In genomic region chr7:78530351-78530750, GRCh38 we compare ENCODE assay signal across 15 cellular contexts.
A peak's percentile ranks its signal among the peaks of the same experiment; 100 is the strongest.
DNase-seq lines count a peak whose midpoint lies in the region; ATAC-seq and TF ChIP-seq lines count a peak whose summit lies in the region.
"Had no signal": no experiment of that assay in that cellular context is flagged by ENCODE, and none has a peak within 500 bp of the region (broad histone marks: within the 10 kb centered on the region; RNA-seq: fewer than 3 reads in every experiment).

No MANE protein-coding gene starts in this region.

- H3K9me2 ChIP-seq in GM23248 (ENCODE audit: insufficient read depth) (no peaks in the 10 kb centered on the region), PC-3 (replicated peaks; ENCODE audit: low read length) (no peaks in the 10 kb centered on the region)

- H3K4me3 ChIP-seq in GM23248, result no peak overlapping the region
- no peak overlapping the region for H3K4me3 ChIP-seq in PC-3 (ENCODE audit: low read length)
- H3K4me3 ChIP-seq in fibroblast of lung (replicated peaks in 1 of 4; ENCODE audit: control extremely low read depth in 1 of 4, insufficient read depth in 1 of 4, low read depth in 3 of 4, low read length in 4 of 4), result no peak overlapping the region
- no peak overlapping the region for H3K4me3 ChIP-seq in H7 (ENCODE audit: insufficient read depth, low read depth, low read length)
- H3K4me3 ChIP-seq: esophagus squamous epithelium, spleen had no signal

- TF ChIP-seq CTCF in PC-3 (conservative IDR thresholded peaks at IDR 0.05; ENCODE audit: low read depth, low read length) (no peak), fibroblast of lung (conservative IDR thresholded peaks at IDR 0.05 in 1 of 2, IDR thresholded peaks at IDR 0.05 in 1 of 2; ENCODE audit: low read depth in 1 of 2, low read length in 2 of 2) (no peak)

- H3F3A ChIP-seq in GM23248 (ENCODE audit: insufficient read depth) (peaks cover 9% of the 10 kb centered on the region; the same call in 1 of the 2 replicates), PC-3 (ENCODE audit: low read length, unreplicated experiment) (no peaks in the 10 kb centered on the region)

- H3K27ac ChIP-seq in GM23248 (peak overlapping the region; percentile 47), PC-3 (ENCODE audit: low read length) (no peak overlapping the region), fibroblast of lung (ENCODE audit: insufficient read depth, low read length) (no peak overlapping the region)
- H3K27ac ChIP-seq: C4-2B, esophagus squamous epithelium, spleen had no signal

- no TSS peak for BruUV-seq in PC-3 (replicated peaks; lab: Mats Ljungman, UMichigan)

- H3K36me3 ChIP-seq in GM23248 (ENCODE audit: low read depth), result no peaks in the 10 kb centered on the region
- H3K36me3 ChIP-seq in PC-3 (ENCODE audit: low read depth, low read length), result no peaks in the 10 kb centered on the region
- no peaks in the 10 kb centered on the region for H3K36me3 ChIP-seq in fibroblast of lung (ENCODE audit: control insufficient read depth, insufficient read depth, low read length)
- no peaks in the 10 kb centered on the region for H3K36me3 ChIP-seq in H7 (replicated peaks; ENCODE audit: control insufficient read depth, insufficient read depth, low read length)
- H3K36me3 ChIP-seq: esophagus squamous epithelium, spleen had no signal

- intact Hi-C loops in PC-3 (cut with micrococcal nuclease), result no loop called here

- CTCF ChIA-PET in PC-3 (lab: Charles Lee), result no interaction called here

- peak; percentile 50 for DNase-seq in A172 (ENCODE audit: low spot score)
- DNase-seq in GM23248, result peak; percentile 89
- DNase-seq in PC-3, result peak; percentile 46
- peak; percentile 15 to 70 for DNase-seq in fibroblast of lung (ENCODE audit: low read depth in 2 of 2)
- DNase-seq in GDM1 (lab: John Stamatoyannopoulos, UW), result no peak
- DNase-seq in GM19238 (ENCODE audit: insufficient read length, low spot score), result no peak
- DNase-seq in H7, result no peak
- DNase-seq: activated CD4-positive, alpha-beta T cell treated with anti-CD3 and anti-CD28 coated beads, Interleukin-2, amount 10 ng/mL, durations not matched to agents 24 days and 14 days; activated naive CD8-positive, alpha-beta T cell treated with anti-CD3 and anti-CD28 coated beads, Interleukin-2, amount 10 ng/mL, durations not matched to agents 7 days and 5 days; esophagus squamous epithelium; KG1; spleen had no signal

- in situ Hi-C loops in GM23248 (cut with MboI), result no loop called here

- no peaks in the 10 kb centered on the region for H4K20me1 ChIP-seq in GM23248 (ENCODE audit: insufficient read depth)
- H4K20me1 ChIP-seq in PC-3 (ENCODE audit: low read length), result no peaks in the 10 kb centered on the region
- no peaks in the 10 kb centered on the region for H4K20me1 ChIP-seq in fibroblast of lung (ENCODE audit: control insufficient read depth, extremely low read depth, insufficient read depth, low read length)

- H3K27me3 ChIP-seq in GM23248 (replicated peaks; ENCODE audit: insufficient read depth), result no peaks in the 10 kb centered on the region
- peaks cover 4% of the 10 kb centered on the region; the same call in 1 of the 2 replicates for H3K27me3 ChIP-seq in PC-3 (ENCODE audit: low read length)
- no peaks in the 10 kb centered on the region for H3K27me3 ChIP-seq in fibroblast of lung (ENCODE audit: control insufficient read depth, insufficient read depth, low read length)
- H3K27me3 ChIP-seq in H7 (ENCODE audit: control insufficient read depth, insufficient read depth, low read length), result no peaks in the 10 kb centered on the region
- H3K27me3 ChIP-seq: esophagus squamous epithelium, spleen had no signal

- POLR2A ChIA-PET in PC-3 (lab: Charles Lee; ENCODE audit: unreplicated experiment), result no interaction called here

- H2AFZ ChIP-seq in GM23248 (no peak overlapping the region), PC-3 (ENCODE audit: low read length) (no peak overlapping the region), fibroblast of lung (ENCODE audit: low read length) (no peak overlapping the region)

- H3K79me2 ChIP-seq in GM23248 (ENCODE audit: insufficient read depth) (no peaks in the 10 kb centered on the region), PC-3 (ENCODE audit: low read length) (no peaks in the 10 kb centered on the region), fibroblast of lung (ENCODE audit: control insufficient read depth, insufficient read depth, low read length) (no peaks in the 10 kb centered on the region)

- H3K4me1 ChIP-seq in GM23248 (ENCODE audit: insufficient read depth) (peaks cover 22% of the 10 kb centered on the region), PC-3 (ENCODE audit: insufficient read depth, low read length) (no peaks in the 10 kb centered on the region), fibroblast of lung (ENCODE audit: control insufficient read depth, extremely low read depth, insufficient read depth, low read length) (no peaks in the 10 kb centered on the region)
- H3K4me1 ChIP-seq: esophagus squamous epithelium, spleen had no signal

- H3K4me2 ChIP-seq in GM23248 (ENCODE audit: unreplicated experiment) (peak overlapping the region; percentile 55), PC-3 (ENCODE audit: low read length) (no peak overlapping the region), fibroblast of lung (ENCODE audit: extremely low read depth, insufficient read depth, low read length) (no peak overlapping the region)

- ATAC-seq in PC-3 (peak; percentile 77), HG02938 (IDR thresholded peaks at IDR 0.05; ENCODE audit: unreplicated experiment) (no peak)
- ATAC-seq: Right ventricle myocardium inferior had no signal

- no peak overlapping the region for H3K9ac ChIP-seq in GM23248
- no peak overlapping the region for H3K9ac ChIP-seq in PC-3 (ENCODE audit: low read length)
- H3K9ac ChIP-seq in fibroblast of lung (ENCODE audit: insufficient read depth, low read length), result no peak overlapping the region

- no peaks in the 10 kb centered on the region for H3K9me3 ChIP-seq in GM23248 (ENCODE audit: low read depth)
- H3K9me3 ChIP-seq in PC-3 (ENCODE audit: low read length), result no peaks in the 10 kb centered on the region
- H3K9me3 ChIP-seq in fibroblast of lung (ENCODE audit: control insufficient read depth, insufficient read depth, low read depth, low read length), result no peaks in the 10 kb centered on the region
- H3K9me3 ChIP-seq: esophagus squamous epithelium, spleen had no signal

- 19 to 20% methylated on average over 4 of the region's 4 CpGs for WGBS in GM23248 (ENCODE audit: low coverage in 1 of 2, low lambda C conversion rate in 2 of 2, missing lambda C conversion rate in 2 of 2), 2 experiments

Comparison
In these comparisons a context has a peak if more than half of its experiments do, and no peak if none do; other contexts are left out.
1. DNase-seq: peak in A172 (single experiment), GM23248 (single experiment), PC-3 (single experiment) and fibroblast of lung (2 of 2); none in GDM1 (single experiment), GM19238 (single experiment) and H7 (single experiment).